ENCODE assay signal across 12 cellular contexts in genomic region chr6:89023591-89024441, GRCh38. TPM values are rescaled to one million over a fixed set of nuclear protein-coding genes. Genes with fewer than 3 reads are reported as not detected.
DNase-seq lines count a peak whose midpoint lies in the region; ATAC-seq and TF ChIP-seq lines count a peak whose summit lies in the region.
"Had no signal": no experiment of that assay in that cellular context is flagged by ENCODE, and none has a peak within 500 bp of the region (broad histone marks: within the 10 kb centered on the region; RNA-seq: fewer than 3 reads in every experiment).

No MANE protein-coding gene starts in this region.

- H3K36me3 ChIP-seq in HEK293 (ENCODE audit: control insufficient read depth in 2 of 2, insufficient read depth in 1 of 2, low read length in 2 of 2) (no peaks in the 10 kb centered on the region), breast epithelium (no peaks in the 10 kb centered on the region), sigmoid colon (no peaks in the 10 kb centered on the region)

- ATAC-seq in left ventricle myocardium superior = peak; percentile 90
- ATAC-seq in activated T-helper 17 cell treated with anti-CD3 and anti-CD28 coated beads, Interleukin-2, amount 50 U/mL, for 72 hours (replicated peaks) = no peak
- ATAC-seq in HG03457 (IDR thresholded peaks at IDR 0.05; ENCODE audit: unreplicated experiment) = no peak

- no peak overlapping the region for H3K27ac ChIP-seq in HEK293 (ENCODE audit: extremely low read depth, low read depth, low read length)
- peak overlapping the region; percentile 54 to 60 for H3K27ac ChIP-seq in breast epithelium
- H3K27ac ChIP-seq in sigmoid colon = peak overlapping the region; percentile 78 to 89 (median 84)

- CTCF ChIA-PET in HEK293 (lab: Yijun Ruan, JAX) = interaction anchor here (0.6 kb wide), 1 partner anchor 1192 kb away, joined by 3 read pairs; no protein-coding TSS in a partner anchor

- H3K27ac Mint-ChIP-seq in activated T-helper 17 cell treated with anti-CD3 and anti-CD28 coated beads, Interleukin-2, amount 50 U/mL, for 72 hours = no peak overlapping the region
- H3K27ac Mint-ChIP-seq: activated naive CD4-positive, alpha-beta T cell treated with anti-CD3 and anti-CD28 coated beads, Interleukin-2, amount 10 ng/mL, durations not matched to agents 7 days and 5 days; memory B cell had no signal

- POLR2A ChIA-PET in HEK293 (lab: Yijun Ruan, JAX) = interaction anchor here (1.2 to 1.7 kb wide), 2 partner anchors 57 kb away, joined by 3 to 5 read pairs; partner anchors contain the start of gene PNRC1

- no peaks in the 10 kb centered on the region for H3K27me3 ChIP-seq in breast epithelium
- H3K27me3 ChIP-seq in sigmoid colon = no peaks in the 10 kb centered on the region

- no peak for TF ChIP-seq POLR2A in breast epithelium (IDR thresholded peaks at IDR 0.05)
- TF ChIP-seq POLR2A in sigmoid colon (IDR thresholded peaks at IDR 0.05) = no peak

- H3K4me1 Mint-ChIP-seq in activated T-helper 17 cell treated with anti-CD3 and anti-CD28 coated beads, Interleukin-2, amount 50 U/mL, for 72 hours = no peaks in the 10 kb centered on the region
- H3K4me1 Mint-ChIP-seq: activated naive CD4-positive, alpha-beta T cell treated with anti-CD3 and anti-CD28 coated beads, Interleukin-2, amount 10 ng/mL, durations not matched to agents 7 days and 5 days; memory B cell had no signal

- peaks cover 5% of the 10 kb centered on the region for H3K27me3 Mint-ChIP-seq in activated T-helper 17 cell treated with anti-CD3 and anti-CD28 coated beads, Interleukin-2, amount 50 U/mL, for 72 hours

- H3K4me3 Mint-ChIP-seq in activated T-helper 17 cell treated with anti-CD3 and anti-CD28 coated beads, Interleukin-2, amount 50 U/mL, for 72 hours = no peak overlapping the region
- H3K4me3 Mint-ChIP-seq: activated naive CD4-positive, alpha-beta T cell treated with anti-CD3 and anti-CD28 coated beads, Interleukin-2, amount 10 ng/mL, durations not matched to agents 7 days and 5 days; memory B cell had no signal

- H3K4me3 ChIP-seq in HEK293 (ENCODE audit: low read depth, low read length) (no peak overlapping the region), breast epithelium (no peak overlapping the region), sigmoid colon (no peak overlapping the region)

- TF ChIP-seq EP300 in sigmoid colon (IDR thresholded peaks at IDR 0.05) = peak in 3 of 4 donors; percentile 65 to 88 (median 85)

- peaks cover 2% of the 10 kb centered on the region; the same call in 1 of the 2 replicates for H3K4me1 ChIP-seq in HEK293 (ENCODE audit: control insufficient read depth, insufficient read depth, low read length)
- peaks cover 0 to 6% of the 10 kb centered on the region in 2 donors for H3K4me1 ChIP-seq in breast epithelium
- peaks cover 0 to 45% (median 40%) of the 10 kb centered on the region in 4 donors for H3K4me1 ChIP-seq in sigmoid colon

- no peak for TF ChIP-seq CTCF in HEK293 (tag by site-specific recombination; IDR thresholded peaks at IDR 0.05)
- TF ChIP-seq CTCF in breast epithelium (IDR thresholded peaks at IDR 0.05) = no peak
- no peak for TF ChIP-seq CTCF in sigmoid colon (IDR thresholded peaks at IDR 0.05)

- no peaks in the 10 kb centered on the region for H3K36me3 Mint-ChIP-seq in activated T-helper 17 cell treated with anti-CD3 and anti-CD28 coated beads, Interleukin-2, amount 50 U/mL, for 72 hours (ENCODE audit: low read depth)
- H3K36me3 Mint-ChIP-seq: activated naive CD4-positive, alpha-beta T cell treated with anti-CD3 and anti-CD28 coated beads, Interleukin-2, amount 10 ng/mL, durations not matched to agents 7 days and 5 days; memory B cell had no signal

- H3K9me3 ChIP-seq in HEK293 (ENCODE audit: control insufficient read depth, insufficient read depth, low read depth, low read length) = no peaks in the 10 kb centered on the region
- no peaks in the 10 kb centered on the region for H3K9me3 ChIP-seq in breast epithelium
- no peaks in the 10 kb centered on the region for H3K9me3 ChIP-seq in sigmoid colon

- no peaks in the 10 kb centered on the region for H3K9me3 Mint-ChIP-seq in activated T-helper 17 cell treated with anti-CD3 and anti-CD28 coated beads, Interleukin-2, amount 50 U/mL, for 72 hours
- H3K9me3 Mint-ChIP-seq: activated naive CD4-positive, alpha-beta T cell treated with anti-CD3 and anti-CD28 coated beads, Interleukin-2, amount 10 ng/mL, durations not matched to agents 7 days and 5 days; memory B cell had no signal

- 82 to 85% methylated on average over 4 of the region's 4 CpGs for WGBS in sigmoid colon, 2 donors

- DNase-seq in breast epithelium (ENCODE audit: low spot score in 2 of 2) (no peak), left ventricle myocardium superior (peak; percentile 58), sigmoid colon (peak; percentile 72), CD1c-positive myeloid dendritic cell (ENCODE audit: extremely low spot score) (no peak)
- DNase-seq in activated CD4-positive, alpha-beta T cell treated with anti-CD3 and anti-CD28 coated beads, Interleukin-2, amount 50 U/mL, for 4 hours = no peak
- DNase-seq: activated naive CD4-positive, alpha-beta T cell treated with anti-CD3 and anti-CD28 coated beads, Interleukin-2, amount 10 ng/mL, durations not matched to agents 7 days and 5 days; SIG-M5; stimulated activated naive CD4-positive, alpha-beta T cell treated with Interleukin-2 at 50 U/mL for 16 hours had no signal

- intact Hi-C loops in breast epithelium (cut with DNase I; ENCODE audit: low total_unique reads) (no loop called here), left ventricle myocardium superior (cut with micrococcal nuclease) (no loop called here), sigmoid colon (cut with DNase I) (loop anchor here (1.0 to 5.0 kb wide), 3 partner anchors 11 to 123 kb away; partner anchors contain the start of gene PM20D2)

TF ChIP-seq in HEK293, 187 proteins besides CTCF, POLR2A, EP300 and RAD21:
- TF ChIP-seq ZBTB48 (tag by site-specific recombination; IDR thresholded peaks at IDR 0.05) (0 out of 2 replicates have a peak, but pooled peaks have one; percentile 34), ZNF707 (tag by site-specific recombination; IDR thresholded peaks at IDR 0.05) (no peak)
TF ChIP-seq in HEK293: peak in this region for 1.

RNA-seq across cellular contexts. Expression of gene PNRC1, which starts 56.7 kb away (rescaled TPM):
- total RNA-seq in breast epithelium (100 to 1,000 TPM; 221 to 290 (median 230) TPM), left ventricle myocardium superior (161 TPM), sigmoid colon (100 to 1,000 TPM; 211 to 349 (median 300) TPM)
- 10 to 100 TPM; 44.2 to 73.9 (median 52.7) TPM for polyA plus RNA-seq in sigmoid colon
- 100 to 1,000 TPM in 1 of 2 donors, 10 to 100 TPM in 1; 61.5 to 363 TPM for total RNA-seq in activated T-helper 17 cell treated with anti-CD3 and anti-CD28 coated beads, Interleukin-2, amount 50 U/mL, for 72 hours

Comparison
In these comparisons a context has a peak if more than half of its experiments do, and no peak if none do; other contexts are left out.
1. DNase-seq: peak in left ventricle myocardium superior (single experiment) and sigmoid colon (single experiment); none in breast epithelium (0 of 2), CD1c-positive myeloid dendritic cell (single experiment) and activated CD4-positive, alpha-beta T cell treated with anti-CD3 and anti-CD28 coated beads, Interleukin-2, amount 50 U/mL, for 4 hours (0 of 2).